13 cellular contexts compared by ENCODE assay signal in genomic region chr5:68652507-68652906, GRCh38.
A peak's percentile ranks its signal among the peaks of the same experiment; 100 is the strongest.
DNase-seq lines count a peak whose midpoint lies in the region; ATAC-seq and TF ChIP-seq lines count a peak whose summit lies in the region.
"Had no signal": no experiment of that assay in that cellular context is flagged by ENCODE, and none has a peak within 500 bp of the region (broad histone marks: within the 10 kb centered on the region; RNA-seq: fewer than 3 reads in every experiment).

No MANE protein-coding gene starts in this region.

- no peak overlapping the region for H3K27ac Mint-ChIP-seq in CD8-positive, alpha-beta memory T cell
- H3K27ac Mint-ChIP-seq in CD4-positive, alpha-beta T cell: no peak overlapping the region

- no peaks in the 10 kb centered on the region for H3K4me1 Mint-ChIP-seq in CD8-positive, alpha-beta memory T cell
- H3K4me1 Mint-ChIP-seq in CD4-positive, alpha-beta T cell (ENCODE audit: low read depth): no peaks in the 10 kb centered on the region

- peak; percentile 67 for DNase-seq in EL
- DNase-seq in NCI-H2227 (lab: John Stamatoyannopoulos, UW; ENCODE audit: unreplicated experiment): peak; percentile 7
- peak; percentile 90 for DNase-seq in fibroblast of mammary gland (ENCODE audit: low read depth)
- no peak for DNase-seq in esophagus squamous epithelium (lab: John Stamatoyannopoulos, UW)
- DNase-seq in CD8-positive, alpha-beta memory T cell: no peak
- DNase-seq in CD4-positive, alpha-beta T cell: no peak
- DNase-seq: activated naive CD4-positive, alpha-beta T cell treated with Interleukin-2 at 50 U/mL for 16 hours; DND-41; IMR-90; testis had no signal

- no peaks in the 10 kb centered on the region for H3K79me2 ChIP-seq in parathyroid adenoma

- no peak for ATAC-seq in GM18502 (IDR thresholded peaks at IDR 0.05; ENCODE audit: poor library complexity, unreplicated experiment)
- no peak for ATAC-seq in CD4-positive, alpha-beta T cell (ENCODE audit: poor library complexity)

- H3K36me3 ChIP-seq in parathyroid adenoma (ENCODE audit: control insufficient read depth, insufficient read depth, low read length) (no peaks in the 10 kb centered on the region), esophagus squamous epithelium (no peaks in the 10 kb centered on the region)
- no peaks in the 10 kb centered on the region for H3K36me3 ChIP-seq in CD8-positive, alpha-beta memory T cell (ENCODE audit: insufficient read depth, low read length)
- H3K36me3 ChIP-seq: SJCRH30 had no signal

- no peaks in the 10 kb centered on the region for H3K27me3 ChIP-seq in parathyroid adenoma (ENCODE audit: control insufficient read depth, insufficient read depth, low read length)
- H3K27me3 ChIP-seq in esophagus squamous epithelium: no peaks in the 10 kb centered on the region
- no peaks in the 10 kb centered on the region for H3K27me3 ChIP-seq in CD8-positive, alpha-beta memory T cell (ENCODE audit: insufficient read depth, low read length, poor library complexity, severe bottlenecking)
- no peaks in the 10 kb centered on the region for H3K27me3 ChIP-seq in CD4-positive, alpha-beta T cell (ENCODE audit: control insufficient read depth, insufficient read depth, low read length)
- H3K27me3 ChIP-seq: SJCRH30, testis had no signal

- CTCF ChIA-PET in CD8-positive, alpha-beta memory T cell (lab: Charles Lee): no interaction called here
- CTCF ChIA-PET in CD4-positive, alpha-beta T cell (lab: Charles Lee): no interaction called here

- no peak overlapping the region for H3K9ac ChIP-seq in parathyroid adenoma

- TF ChIP-seq POLR2A in esophagus squamous epithelium (IDR thresholded peaks at IDR 0.05): no peak

- intact Hi-C loops in esophagus squamous epithelium (cut with DNase I): no loop called here
- intact Hi-C loops in CD4-positive, alpha-beta T cell (cut with DNase I, micrococcal nuclease): no loop called here

- H3K9me3 ChIP-seq in parathyroid adenoma (ENCODE audit: control insufficient read depth, low read length): no peaks in the 10 kb centered on the region
- H3K9me3 ChIP-seq in esophagus squamous epithelium: no peaks in the 10 kb centered on the region
- no peaks in the 10 kb centered on the region for H3K9me3 ChIP-seq in CD8-positive, alpha-beta memory T cell (ENCODE audit: low read length)
- no peaks in the 10 kb centered on the region for H3K9me3 ChIP-seq in CD4-positive, alpha-beta T cell (ENCODE audit: control insufficient read depth, low read length)
- H3K9me3 ChIP-seq: SJCRH30, testis had no signal

- no peak overlapping the region for H3K4me3 Mint-ChIP-seq in CD8-positive, alpha-beta memory T cell
- H3K4me3 Mint-ChIP-seq in CD4-positive, alpha-beta T cell: no peak overlapping the region

- H3K36me3 Mint-ChIP-seq in CD8-positive, alpha-beta memory T cell: no peaks in the 10 kb centered on the region
- H3K36me3 Mint-ChIP-seq in CD4-positive, alpha-beta T cell (ENCODE audit: low read depth): no peaks in the 10 kb centered on the region

- H3K27me3 Mint-ChIP-seq in CD8-positive, alpha-beta memory T cell: peaks cover 0 to 4% of the 10 kb centered on the region in 2 donors
- H3K27me3 Mint-ChIP-seq in CD4-positive, alpha-beta T cell: no peaks in the 10 kb centered on the region

- POLR2A ChIA-PET in CD8-positive, alpha-beta memory T cell (lab: Charles Lee): no interaction called here
- POLR2A ChIA-PET in CD4-positive, alpha-beta T cell (lab: Charles Lee): no interaction called here

- H3K4me2 ChIP-seq in parathyroid adenoma (ENCODE audit: low read length): peak overlapping the region; percentile 25

- peak overlapping the region; percentile 97 for H3K27ac ChIP-seq in parathyroid adenoma
- H3K27ac ChIP-seq in esophagus squamous epithelium: no peak overlapping the region
- no peak overlapping the region for H3K27ac ChIP-seq in CD8-positive, alpha-beta memory T cell (ENCODE audit: low read depth, low read length)
- H3K27ac ChIP-seq in CD4-positive, alpha-beta T cell (ENCODE audit: low read depth, low read length): no peak overlapping the region
- H3K27ac ChIP-seq: SJCRH30, testis had no signal

- H3K4me3 ChIP-seq in fibroblast of mammary gland (ENCODE audit: control insufficient read depth, low read depth, low read length) (no peak overlapping the region), parathyroid adenoma (ENCODE audit: low read depth, low read length) (no peak overlapping the region), esophagus squamous epithelium (no peak overlapping the region)
- H3K4me3 ChIP-seq in CD8-positive, alpha-beta memory T cell (ENCODE audit: low read length): no peak overlapping the region
- H3K4me3 ChIP-seq: SJCRH30, testis had no signal

- TF ChIP-seq CTCF in fibroblast of mammary gland (conservative IDR thresholded peaks at IDR 0.05; ENCODE audit: control insufficient read depth, insufficient read depth, low read depth, low read length): no peak
- TF ChIP-seq CTCF in parathyroid adenoma (IDR thresholded peaks at IDR 0.05): no peak
- no peak for TF ChIP-seq CTCF in esophagus squamous epithelium (IDR thresholded peaks at IDR 0.05)
- TF ChIP-seq CTCF in CD4-positive, alpha-beta T cell (IDR thresholded peaks at IDR 0.05): no peak

- 38 to 49% methylated on average over 2 of the region's 2 CpGs for WGBS in esophagus squamous epithelium, 2 donors

- H3K4me1 ChIP-seq in parathyroid adenoma (peaks cover 91% of the 10 kb centered on the region), esophagus squamous epithelium (peaks cover 0 to 37% (median 0%) of the 10 kb centered on the region in 3 donors)
- H3K4me1 ChIP-seq in CD8-positive, alpha-beta memory T cell (ENCODE audit: insufficient read depth, low read length): no peaks in the 10 kb centered on the region
- H3K4me1 ChIP-seq: SJCRH30, testis had no signal

- no peaks in the 10 kb centered on the region for H3K9me3 Mint-ChIP-seq in CD8-positive, alpha-beta memory T cell
- H3K9me3 Mint-ChIP-seq in CD4-positive, alpha-beta T cell: no peaks in the 10 kb centered on the region

- peak overlapping the region; percentile 33 for H2AFZ ChIP-seq in parathyroid adenoma

Comparison
In these comparisons a context has a peak if more than half of its experiments do, and no peak if none do; other contexts are left out.
1. DNase-seq: peak in EL (single experiment), NCI-H2227 (single experiment) and fibroblast of mammary gland (single experiment); none in esophagus squamous epithelium (single experiment), CD8-positive, alpha-beta memory T cell (0 of 5) and CD4-positive, alpha-beta T cell (0 of 10).